9 cellular contexts compared by ENCODE assay signal in the genomic region with DNA sequence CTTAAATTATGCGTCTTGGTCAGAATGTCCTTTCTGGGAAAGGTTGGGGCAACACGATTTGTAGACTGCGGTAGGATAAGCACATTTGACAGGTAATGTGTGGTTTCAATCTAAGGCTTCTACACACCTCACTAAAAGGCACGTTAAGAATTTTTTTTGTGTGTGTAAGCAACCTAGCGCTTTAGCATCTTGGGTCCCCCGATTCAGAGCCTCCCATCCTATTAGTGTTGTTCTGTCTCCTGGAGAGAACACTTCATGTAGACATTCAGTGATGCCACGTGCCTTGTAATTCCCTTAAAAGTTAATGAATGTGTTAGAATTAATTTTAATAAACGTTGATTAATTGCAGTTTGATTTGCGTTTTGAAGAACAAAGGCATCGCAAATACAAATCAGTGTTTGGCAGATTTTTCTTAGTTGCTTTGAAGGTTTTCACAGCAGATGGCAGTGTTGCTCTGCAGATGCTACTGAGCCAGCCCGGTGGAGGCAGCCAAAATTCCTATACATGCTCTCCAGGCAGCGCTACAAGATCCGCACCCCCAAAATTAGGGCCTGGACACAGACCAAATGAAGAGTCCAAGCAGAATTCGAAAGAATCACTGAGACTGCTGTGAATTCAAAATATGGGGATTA.
DNase-seq lines count a peak whose midpoint lies in the region; ATAC-seq, FAIRE-seq and TF ChIP-seq lines count a peak whose summit lies in the region.
"Had no signal": no experiment of that assay in that cellular context is flagged by ENCODE, and none has a peak within 500 bp of the region (broad histone marks: within the 10 kb centered on the region; RNA-seq: fewer than 3 reads in every experiment).

No MANE protein-coding gene starts in this region.

- peak; percentile 2 for DNase-seq in COLO668 (lab: John Stamatoyannopoulos, UW; ENCODE audit: unreplicated experiment)
- DNase-seq in NCI-H2029 (lab: John Stamatoyannopoulos, UW) = peak; percentile 2
- peak; percentile 42 for DNase-seq in astrocyte of the cerebellum (ENCODE audit: low read depth)
- DNase-seq in iPS-NIHi11 (ENCODE audit: low spot score) = peak; percentile 44
- peak in 1 of 2 donors; percentile 38 for DNase-seq in tibial nerve (ENCODE audit: low spot score in 2 of 2)
- DNase-seq in small intestine = no peak

- H3K27me3 ChIP-seq in tibial nerve = no peaks in the 10 kb centered on the region
- H3K27me3 ChIP-seq in small intestine (ENCODE audit: control insufficient read depth in 2 of 2, insufficient read depth in 2 of 2, low read length in 2 of 2) = no peaks in the 10 kb centered on the region

- FAIRE-seq in small intestine (lab: Jason Lieb, UNC) = no peak

- no peaks in the 10 kb centered on the region for H3K9me3 ChIP-seq in tibial nerve
- no peaks in the 10 kb centered on the region for H3K9me3 ChIP-seq in small intestine (ENCODE audit: control insufficient read depth, low read depth)

- WGBS in tibial nerve, 2 donors = 23% methylated on average over 14 of the region's 14 CpGs
- WGBS in small intestine, 3 donors = 31 to 35% (median 33%) methylated on average over 14 of the region's 14 CpGs

- H3K27ac ChIP-seq in tibial nerve = no peak overlapping the region
- no peak overlapping the region for H3K27ac ChIP-seq in small intestine (ENCODE audit: low read depth in 1 of 2, low read length in 1 of 2)

- TF ChIP-seq EP300 in tibial nerve (IDR thresholded peaks at IDR 0.05) = no peak

- H3K36me3 ChIP-seq in tibial nerve = no peaks in the 10 kb centered on the region
- no peaks in the 10 kb centered on the region for H3K36me3 ChIP-seq in small intestine (ENCODE audit: control insufficient read depth in 2 of 2, insufficient read depth in 2 of 2, low read length in 2 of 2)

- H3K4me1 ChIP-seq in tibial nerve = peaks cover 0 to 13% (median 0%) of the 10 kb centered on the region in 4 donors
- no peaks in the 10 kb centered on the region for H3K4me1 ChIP-seq in small intestine (ENCODE audit: control insufficient read depth in 2 of 2, insufficient read depth in 1 of 2, low read depth in 1 of 2, low read length in 1 of 2)

- in situ Hi-C loops in astrocyte of the cerebellum (cut with HindIII; ENCODE audit: low sequenced_read_pairs) = no loop called here

- ATAC-seq in GM19455 (IDR thresholded peaks at IDR 0.05; ENCODE audit: unreplicated experiment) (peak; percentile 51), GM21390 (IDR thresholded peaks at IDR 0.05; ENCODE audit: unreplicated experiment) (no peak)
- ATAC-seq: left colon had no signal

- no peak overlapping the region for H3K4me3 ChIP-seq in astrocyte of the cerebellum (ENCODE audit: low read depth, low read length)
- H3K4me3 ChIP-seq in tibial nerve = no peak overlapping the region
- no peak overlapping the region for H3K4me3 ChIP-seq in small intestine (ENCODE audit: low read depth in 1 of 2, low read length in 2 of 2)

- no peak for TF ChIP-seq POLR2A in tibial nerve (IDR thresholded peaks at IDR 0.05)

- peak; percentile 64 for TF ChIP-seq CTCF in astrocyte of the cerebellum (IDR thresholded peaks at IDR 0.05; ENCODE audit: low read depth, low read length, missing control alignments)
- TF ChIP-seq CTCF in tibial nerve (IDR thresholded peaks at IDR 0.05) = peak; percentile 24 to 61 (median 53)
